ENCODE assay signal across 8 cellular contexts in the genomic region with DNA sequence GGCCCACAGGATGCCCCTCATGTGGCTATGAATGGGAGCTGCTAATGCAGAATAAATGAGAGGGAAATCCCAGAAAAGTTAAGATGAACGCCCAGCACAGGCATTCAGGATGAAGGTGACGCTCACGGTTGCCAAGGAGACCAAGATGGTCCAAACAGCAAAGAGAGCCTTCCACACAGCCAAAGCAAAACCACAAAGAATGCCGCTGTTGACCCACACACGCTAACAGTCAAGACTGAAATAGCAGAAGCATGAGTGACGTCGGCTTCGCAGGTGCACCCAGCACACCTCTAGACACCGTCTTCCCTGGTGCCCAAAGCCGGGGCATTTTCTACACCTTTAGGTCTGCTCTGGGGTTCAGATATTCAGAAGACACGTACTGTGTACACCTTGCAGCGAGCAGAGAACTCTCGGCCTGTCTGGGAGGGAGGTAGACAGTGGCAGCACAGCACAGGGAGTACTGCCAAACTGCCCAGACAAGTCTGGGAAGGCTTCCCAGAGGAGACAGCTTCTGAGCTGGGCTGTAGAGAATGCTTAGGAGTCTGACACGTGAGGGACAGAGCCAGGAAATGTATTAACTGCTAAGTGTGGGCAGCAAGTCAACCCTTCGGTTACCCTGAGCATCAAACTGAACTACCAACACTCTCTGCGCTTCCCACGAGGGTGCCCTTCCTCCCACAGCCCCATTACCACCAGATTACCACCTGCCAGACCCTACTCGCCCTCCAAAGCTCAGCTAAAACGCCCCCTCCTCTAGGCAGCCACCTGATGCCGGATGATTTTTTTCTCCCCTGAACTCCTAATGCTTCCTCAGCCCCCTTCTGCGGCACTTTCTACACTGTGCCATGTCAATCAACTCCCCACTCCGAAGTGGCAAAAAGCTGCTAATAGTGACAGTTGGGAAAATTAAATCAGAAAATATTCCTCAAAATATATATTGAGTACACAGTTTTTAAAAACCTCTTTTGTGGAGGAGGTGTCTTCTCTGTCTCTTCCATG. TPM values are rescaled to one million over a fixed set of nuclear protein-coding genes. Genes with fewer than 3 reads are reported as not detected.
DNase-seq lines count a peak whose midpoint lies in the region; ATAC-seq and TF ChIP-seq lines count a peak whose summit lies in the region.

No MANE protein-coding gene starts in this region.

- H3K27ac Mint-ChIP-seq in chondrocyte (ENCODE audit: unreplicated experiment): peak overlapping the region; percentile 85

- peak overlapping the region; percentile 45 for H3K4me3 Mint-ChIP-seq in chondrocyte (ENCODE audit: unreplicated experiment)

- peaks cover 31% of the 10 kb centered on the region for H3K4me1 Mint-ChIP-seq in chondrocyte (ENCODE audit: low read depth)

- no peak for TF ChIP-seq CTCF in chondrocyte (IDR thresholded peaks at IDR 0.05)

- H3K9me3 Mint-ChIP-seq in chondrocyte (ENCODE audit: low read depth): no peaks in the 10 kb centered on the region

- peak; percentile 68 for ATAC-seq in GM19328 (IDR thresholded peaks at IDR 0.05; ENCODE audit: unreplicated experiment)
- ATAC-seq in HG03342 (IDR thresholded peaks at IDR 0.05; ENCODE audit: unreplicated experiment): peak; percentile 60

- DNase-seq in DMS79 treated with DMSO at 0.1 percent for 48 hours (lab: John Stamatoyannopoulos, UW) (peak; percentile 96), T-helper 1 cell (peak; percentile 58 to 77 (median 72)), chondrocyte (ENCODE audit: low spot score) (no peak), H7 (no peak), SHP77 (lab: John Stamatoyannopoulos, UW) (no peak)
- peak; percentile 37 for DNase-seq in stimulated activated CD4-positive, alpha-beta T cell treated with anti-CD3 and anti-CD28 coated beads, Interleukin-4, amount 100 ng/mL, for 1 hour

- H3K36me3 Mint-ChIP-seq in chondrocyte (ENCODE audit: low read depth): no peaks in the 10 kb centered on the region

- no peaks in the 10 kb centered on the region for H3K36me3 ChIP-seq in H7 (replicated peaks; ENCODE audit: control insufficient read depth, insufficient read depth, low read length)

- no peak overlapping the region for H3K4me3 ChIP-seq in H7 (ENCODE audit: insufficient read depth, low read depth, low read length)

- no peaks in the 10 kb centered on the region for H3K27me3 Mint-ChIP-seq in chondrocyte (ENCODE audit: low read depth)

- H3K27me3 ChIP-seq in H7 (ENCODE audit: control insufficient read depth, insufficient read depth, low read length): no peaks in the 10 kb centered on the region

RNA-seq across cellular contexts. Expression of gene CCDC88C, which starts 50.1 kb away (rescaled TPM):
- 1.1 to 3.6 TPM (median 2.3 TPM) in 3 replicates for total RNA-seq in chondrocyte
- total RNA-seq in H7 (2014; rRNA removed; shearing (Covaris generic)): 25.2 and 34.0 TPM in 2 replicates

Comparison
In these comparisons a context has a peak if more than half of its experiments do, and no peak if none do; other contexts are left out.
1. DNase-seq: peak in DMS79 treated with DMSO at 0.1 percent for 48 hours (single experiment), T-helper 1 cell (5 of 5) and stimulated activated CD4-positive, alpha-beta T cell treated with anti-CD3 and anti-CD28 coated beads, Interleukin-4, amount 100 ng/mL, for 1 hour (single experiment); none in chondrocyte (single experiment), H7 (single experiment) and SHP77 (0 of 2).